8 cellular contexts compared by ENCODE assay signal in genomic region chr3:66998075-66998898, GRCh38. TPM values are rescaled to one million over a fixed set of nuclear protein-coding genes. Genes with fewer than 3 reads are reported as not detected.
DNase-seq lines count a peak whose midpoint lies in the region; ATAC-seq and TF ChIP-seq lines count a peak whose summit lies in the region.

KBTBD8 (plus strand) TSS chr3:66998307; CDS start chr3:66998356, 49 bp downstream.

- H3K79me1 ChIP-seq in trophoblast cell (ENCODE audit: low read length) = no peaks in the 10 kb centered on the region

- H3K9me3 ChIP-seq in heart left ventricle (no peaks in the 10 kb centered on the region), trophoblast cell (ENCODE audit: insufficient read depth, low read depth, low read length) (no peaks in the 10 kb centered on the region), transverse colon (no peaks in the 10 kb centered on the region)

- H3K27ac ChIP-seq in heart left ventricle = peak within 1 kb of the TSS; percentile 16 to 87 (median 78)
- H3K27ac ChIP-seq in trophoblast cell (ENCODE audit: low read depth, low read length) = no peak within 1 kb of the TSS
- H3K27ac ChIP-seq in transverse colon = peak within 1 kb of the TSS; percentile 82 to 90 (median 86)

- H3K14ac ChIP-seq in trophoblast cell (ENCODE audit: low read length) = no peak within 1 kb of the TSS

- H3K4me1 ChIP-seq in heart left ventricle = peaks cover 0 to 36% (median 8%) of the 10 kb centered on the region in 12 donors
- H3K4me1 ChIP-seq in trophoblast cell (ENCODE audit: control insufficient read depth in 1 of 2, insufficient read depth in 2 of 2, low read length in 2 of 2) = peaks cover 2 to 5% of the 10 kb centered on the region in 2 experiments
- H3K4me1 ChIP-seq in transverse colon = peaks cover 8 to 18% (median 11%) of the 10 kb centered on the region in 4 donors

- peak within 1 kb of the TSS; percentile 61 for H4K8ac ChIP-seq in trophoblast cell (ENCODE audit: low read depth, low read length)

- WGBS in heart left ventricle, 4 donors = 0 to 1% (median 0%) methylated on average over 58 to 76 of the region's 76 CpGs
- WGBS in trophoblast cell (ENCODE audit: extremely low coverage, insufficient coverage, insufficient read length) = no CpG with 5 or more reads among the region's 76 CpGs
- 0% methylated on average over 66 of the region's 76 CpGs; no CpG with 5 or more reads in 1 of the 2 donors for WGBS in transverse colon (ENCODE audit: low coverage in 1 of 2), 2 donors

- peak within 1 kb of the TSS; percentile 1 for H3K9ac ChIP-seq in trophoblast cell (ENCODE audit: low read length)

- H3K23ac ChIP-seq in trophoblast cell (ENCODE audit: low read length) = no peak within 1 kb of the TSS

- TF ChIP-seq POLR2A in heart left ventricle (IDR thresholded peaks at IDR 0.05) = peak in 1 of 2 donors; percentile 71
- peak; percentile 71 for TF ChIP-seq POLR2A in transverse colon (IDR thresholded peaks at IDR 0.05)

- H2AK5ac ChIP-seq in trophoblast cell (ENCODE audit: low read length) = no peak within 1 kb of the TSS

- no peak within 1 kb of the TSS for H2BK120ac ChIP-seq in trophoblast cell (ENCODE audit: insufficient read depth, low read length, poor library complexity)

- H3K27me3 ChIP-seq in heart left ventricle (peaks cover 0 to 14% (median 0%) of the 10 kb centered on the region in 9 donors), trophoblast cell (ENCODE audit: insufficient read depth, low read length) (no peaks in the 10 kb centered on the region), transverse colon (peaks cover 21% of the 10 kb centered on the region)

- peak; percentile 93 for DNase-seq in GM13977 (ENCODE audit: low spot score)
- peak; percentile 92 for DNase-seq in NCI-H146 treated with DMSO at 0.1 percent for 48 hours (lab: John Stamatoyannopoulos, UW; ENCODE audit: unreplicated experiment)
- DNase-seq in amniotic epithelial cell (ENCODE audit: low read depth) = peak; percentile 98
- peak; percentile 98 to 99 (median 99) for DNase-seq in heart left ventricle
- DNase-seq in trophoblast cell = peak; percentile 98 to 100
- peak; percentile 99 for DNase-seq in transverse colon

- H3K4me3 ChIP-seq in heart left ventricle = peak within 1 kb of the TSS; percentile 58 to 94 (median 84)
- peak within 1 kb of the TSS; percentile 100 for H3K4me3 ChIP-seq in trophoblast cell (ENCODE audit: low read depth, low read length)
- peak within 1 kb of the TSS; percentile 82 to 94 (median 90) for H3K4me3 ChIP-seq in transverse colon

- H4K91ac ChIP-seq in trophoblast cell (ENCODE audit: low read depth, low read length) = no peak within 1 kb of the TSS

- H3K18ac ChIP-seq in trophoblast cell (ENCODE audit: low read length) = no peak within 1 kb of the TSS

- no peak within 1 kb of the TSS for H4K12ac ChIP-seq in trophoblast cell (ENCODE audit: low read depth, low read length)

- no peak for TF ChIP-seq EP300 in transverse colon (IDR thresholded peaks at IDR 0.05; ENCODE audit: low read depth)

- no peak within 1 kb of the TSS for H2BK12ac ChIP-seq in trophoblast cell (ENCODE audit: low read length)

- peak within 1 kb of the TSS; percentile 93 for H2AFZ ChIP-seq in trophoblast cell (ENCODE audit: insufficient read depth, low read length, poor library complexity)

- H3K36me3 ChIP-seq in heart left ventricle (peaks cover 0 to 2% (median 0%) of the 10 kb centered on the region in 9 donors), trophoblast cell (ENCODE audit: control insufficient read depth in 1 of 2, insufficient read depth in 2 of 2, low read length in 2 of 2) (no peaks in the 10 kb centered on the region), transverse colon (no peaks in the 10 kb centered on the region)

- in situ Hi-C loops in GM13977 (cut with MboI; ENCODE audit: low pct_unique_long_range_greater_than_20kb, low sequenced_read_pairs, unreplicated experiment) (loop anchor here (25.0 kb wide), 1 partner anchor 364 kb away; no protein-coding TSS in a partner anchor), transverse colon (cut with MboI; ENCODE audit: low pct_ligation_motif_present in 1 of 4, low pct_unique_long_range_greater_than_20kb in 1 of 4, low sequenced_read_pairs in 3 of 4) (loop anchor here in 1 of 4 donors (25.0 kb wide), 1 partner anchor 1889 kb away; no protein-coding TSS in a partner anchor)

- no peaks in the 10 kb centered on the region for H3K79me2 ChIP-seq in trophoblast cell (ENCODE audit: control insufficient read depth, insufficient read depth, low read length, poor library complexity)

- no peak within 1 kb of the TSS for H2BK5ac ChIP-seq in trophoblast cell (ENCODE audit: low read depth, low read length, poor library complexity)

- ATAC-seq in HG02870 (IDR thresholded peaks at IDR 0.05; ENCODE audit: unreplicated experiment) = peak; percentile 86
- peak; percentile 98 to 100 (median 100) for ATAC-seq in heart left ventricle

- no peak within 1 kb of the TSS for H3K4ac ChIP-seq in trophoblast cell (ENCODE audit: low read depth, low read length)

- peak within 1 kb of the TSS; percentile 91 for H3K4me2 ChIP-seq in trophoblast cell (ENCODE audit: low read length)

- intact Hi-C loops in T-helper 1 cell treated with Interleukin-12 subunit alpha and Interleukin-12 subunit beta and Interleukin-4 antibody, amounts not matched to agents 30 ng/mL and 1 ng/mL, for 36 hours (cut with micrococcal nuclease) = loop anchor here (1.0 to 10.0 kb wide), 11 partner anchors 26 to 1087 kb away; partner anchors contain the start of gene LRIG1
- intact Hi-C loops in heart left ventricle (cut with DNase I) (loop anchor here in 1 of 10 donors (10.0 kb wide), 1 partner anchor 657 kb away; the partner anchor contains the start of gene SUCLG2), transverse colon (cut with DNase I; ENCODE audit: low total_unique reads) (no loop called here)

- TF ChIP-seq CTCF in GM13977 (IDR thresholded peaks at IDR 0.05; ENCODE audit: extremely low read depth, insufficient read depth, missing control alignments) (no peak), heart left ventricle (IDR thresholded peaks at IDR 0.05) (no peak), transverse colon (IDR thresholded peaks at IDR 0.05) (peak in 1 of 5 experiments; percentile 10)

RNA-seq across cellular contexts. Expression of gene KBTBD8, which starts in this region (rescaled TPM):
- total RNA-seq in T-helper 1 cell treated with Interleukin-12 subunit alpha and Interleukin-12 subunit beta and Interleukin-4 antibody, amounts not matched to agents 30 ng/mL and 1 ng/mL, for 36 hours = 11.6 and 12.4 TPM in 2 replicates
- 1 to 10 TPM; 2.4 to 9.0 (median 6.4) TPM for total RNA-seq in heart left ventricle
- polyA plus RNA-seq in heart left ventricle = 1 to 10 TPM in 1 of 2 donors, under 1 TPM in 1; 0.99 to 6.1 TPM
- 0.62 and 0.69 TPM in 2 replicates for polyA plus RNA-seq in trophoblast cell (2013)
- 1 to 10 TPM in 2 of 4 donors, not detected in 2; 1.5 to 3.3 TPM for total RNA-seq in transverse colon
